ENCODE assay signal across 18 cellular contexts in genomic region chr19:15244106-15244803, GRCh38. TPM values are rescaled to one million over a fixed set of nuclear protein-coding genes. Genes with fewer than 3 reads are reported as not detected.
"Had no signal": no experiment of that assay in that cellular context is flagged by ENCODE, and none has a peak within 500 bp of the region (broad histone marks: within the 10 kb centered on the region; RNA-seq: fewer than 3 reads in every experiment).

No MANE protein-coding gene starts in this region.

- H3K27me3 Mint-ChIP-seq: activated CD8-positive, alpha-beta T cell treated with anti-CD3 and anti-CD28 coated beads for 36 hours; naive thymus-derived CD8-positive, alpha-beta T cell had no signal

- H3K4me3 ChIP-seq: dorsolateral prefrontal cortex, esophagus muscularis mucosa, lung, SJSA1, transverse colon had no signal

- H3K27ac Mint-ChIP-seq: activated CD8-positive, alpha-beta T cell treated with anti-CD3 and anti-CD28 coated beads for 36 hours; activated naive CD4-positive, alpha-beta T cell treated with anti-CD3 and anti-CD28 coated beads for 36 hours had no signal

- H3K27me3 ChIP-seq: dorsolateral prefrontal cortex, esophagus muscularis mucosa, SJSA1, transverse colon had no signal

- FAIRE-seq: bronchial epithelial cell, endometrium had no signal

- H3K9me3 Mint-ChIP-seq: activated CD8-positive, alpha-beta T cell treated with anti-CD3 and anti-CD28 coated beads for 36 hours; activated naive CD4-positive, alpha-beta T cell treated with anti-CD3 and anti-CD28 coated beads for 36 hours; immature natural killer cell; naive thymus-derived CD8-positive, alpha-beta T cell had no signal

- H3K4me3 Mint-ChIP-seq: activated CD8-positive, alpha-beta T cell treated with anti-CD3 and anti-CD28 coated beads for 36 hours; activated naive CD4-positive, alpha-beta T cell treated with anti-CD3 and anti-CD28 coated beads for 36 hours; immature natural killer cell had no signal

- ATAC-seq: activated CD8-positive, alpha-beta T cell treated with anti-CD3 and anti-CD28 coated beads for 36 hours; left cardiac atrium; naive thymus-derived CD8-positive, alpha-beta T cell had no signal

- H3K27ac ChIP-seq: SJSA1, WERI-Rb-1 had no signal

- H3K9me3 ChIP-seq: esophagus muscularis mucosa, SJSA1, transverse colon had no signal

- DNase-seq: activated CD4-positive, alpha-beta T cell treated with anti-CD3 and anti-CD28 coated beads for 4 hours; activated CD8-positive, alpha-beta memory T cell treated with anti-CD3 and anti-CD28 coated beads, Interleukin-2, amount 50 U/mL, for 4 hours; activated CD8-positive, alpha-beta T cell treated with anti-CD3 and anti-CD28 coated beads for 36 hours; activated naive CD4-positive, alpha-beta T cell treated with anti-CD3 and anti-CD28 coated beads for 36 hours; dorsolateral prefrontal cortex; glutamatergic neuron; immature natural killer cell; left cardiac atrium; naive thymus-derived CD8-positive, alpha-beta T cell; stimulated activated CD4-positive, alpha-beta T cell treated with anti-CD3 and anti-CD28 coated beads, Interleukin-4, amount 100 ng/mL, for 1 hour; T1000; transverse colon; WERI-Rb-1 had no signal

RNA-seq across cellular contexts. Expression of gene EPHX3, which starts 12.0 kb away (rescaled TPM):
- total RNA-seq: activated CD8-positive, alpha-beta T cell treated with anti-CD3 and anti-CD28 coated beads for 36 hours; activated naive CD4-positive, alpha-beta T cell treated with anti-CD3 and anti-CD28 coated beads for 36 hours; transverse colon had no signal
- polyA plus RNA-seq: immature natural killer cell; naive thymus-derived CD8-positive, alpha-beta T cell had no signal

RNA-seq across cellular contexts. Expression of gene NOTCH3, which starts 43.5 kb away (rescaled TPM):
- total RNA-seq: activated naive CD4-positive, alpha-beta T cell treated with anti-CD3 and anti-CD28 coated beads for 36 hours had no signal
- polyA plus RNA-seq: immature natural killer cell; naive thymus-derived CD8-positive, alpha-beta T cell had no signal
